ENCODE assay signal across 16 cellular contexts in the genomic region with DNA sequence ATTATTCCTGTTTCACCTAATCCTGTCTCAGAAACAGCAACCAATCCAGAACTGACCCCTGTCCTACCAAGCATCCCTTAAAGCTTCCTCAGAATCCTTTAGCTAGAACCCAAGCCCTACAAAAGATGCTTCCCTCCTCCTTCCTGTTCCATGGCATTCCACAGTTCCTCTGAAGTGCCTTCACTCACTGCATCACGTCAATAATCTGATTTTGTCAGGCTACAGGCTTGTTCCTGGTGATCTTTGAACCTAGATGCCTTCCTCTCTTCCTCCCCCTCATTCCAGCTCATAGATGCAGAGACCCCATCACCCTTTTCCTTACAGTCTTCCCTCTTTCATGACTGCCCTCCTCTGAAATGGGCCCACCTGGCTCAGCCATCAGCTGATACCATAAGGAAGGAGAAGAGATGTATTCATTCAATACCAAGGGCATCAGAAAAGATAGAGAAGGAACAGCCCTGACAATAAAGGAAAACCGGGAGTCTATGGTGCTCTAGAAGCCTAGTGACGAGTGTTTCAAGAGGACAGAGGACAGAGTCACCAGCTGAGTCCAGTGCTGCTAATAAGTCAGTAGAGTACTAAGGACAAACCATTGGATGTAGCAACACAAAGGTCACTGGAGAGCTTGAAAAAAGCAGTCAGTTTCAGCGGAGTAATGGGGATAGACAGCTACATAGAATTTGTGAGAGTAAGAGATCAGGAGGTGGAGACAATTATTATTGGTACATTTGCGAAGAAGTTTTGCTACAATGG.
"Had no signal": no experiment of that assay in that cellular context is flagged by ENCODE, and none has a peak within 500 bp of the region (broad histone marks: within the 10 kb centered on the region; RNA-seq: fewer than 3 reads in every experiment).

No MANE protein-coding gene starts in this region.

- H3K27me3 Mint-ChIP-seq: activated CD8-positive, alpha-beta T cell treated with anti-CD3 and anti-CD28 coated beads for 36 hours had no signal

- H3K4me3 ChIP-seq: mucosa of descending colon, pancreas, sigmoid colon had no signal

- H3K9me3 Mint-ChIP-seq: activated CD8-positive, alpha-beta T cell treated with anti-CD3 and anti-CD28 coated beads for 36 hours; activated naive CD4-positive, alpha-beta T cell treated with anti-CD3 and anti-CD28 coated beads, Interleukin-2, amount 50 U/mL, for 72 hours; natural killer cell; T-helper 2 cell treated with Interferon-gamma antibody and Interleukin-4, amounts not matched to agents 5 μg/mL and 100 μg/mL, for 36 hours; WTC11 had no signal

- ATAC-seq: activated CD8-positive, alpha-beta T cell treated with anti-CD3 and anti-CD28 coated beads for 36 hours; activated naive CD4-positive, alpha-beta T cell treated with anti-CD3 and anti-CD28 coated beads, Interleukin-2, amount 50 U/mL, for 72 hours; mucosa of descending colon; natural killer cell; pancreas; WTC11 had no signal

- H3K36me3 ChIP-seq: pancreas, sigmoid colon had no signal

- H3K27ac ChIP-seq: pancreas, sigmoid colon had no signal

- H3K27me3 ChIP-seq: pancreas, sigmoid colon had no signal

- H3K36me3 Mint-ChIP-seq: activated naive CD4-positive, alpha-beta T cell treated with anti-CD3 and anti-CD28 coated beads, Interleukin-2, amount 50 U/mL, for 72 hours; natural killer cell; WTC11 had no signal

- H3K4me3 Mint-ChIP-seq: activated CD8-positive, alpha-beta T cell treated with anti-CD3 and anti-CD28 coated beads for 36 hours; natural killer cell; T-helper 2 cell treated with Interferon-gamma antibody and Interleukin-4, amounts not matched to agents 5 μg/mL and 100 μg/mL, for 36 hours; WTC11 had no signal

- DNase-seq: activated CD4-positive, alpha-beta T cell treated with anti-CD3 and anti-CD28 coated beads for 4 hours; activated CD8-positive, alpha-beta T cell treated with anti-CD3 and anti-CD28 coated beads for 36 hours; activated effector memory CD4-positive, alpha-beta T cell treated with anti-CD3 and anti-CD28 coated beads, Interleukin-2, amount 50 U/mL, for 16 hours; activated T-cell treated with anti-CD3 and anti-CD28 coated beads, Interleukin-2, amount 50 U/mL, for 1 hour; amniotic stem cell; mesenchymal stem cell; mucosa of descending colon; natural killer cell; pancreas; sigmoid colon; stimulated activated CD4-positive, alpha-beta T cell treated with anti-CD3 and anti-CD28 coated beads, Interleukin-4, amount 100 ng/mL, for 24 hours; stimulated activated naive CD4-positive, alpha-beta T cell; SW 1271 had no signal

- H3K9me3 ChIP-seq: mucosa of descending colon, pancreas, sigmoid colon had no signal

- H3K4me1 ChIP-seq: pancreas, sigmoid colon had no signal

- H3K27ac Mint-ChIP-seq: activated CD8-positive, alpha-beta T cell treated with anti-CD3 and anti-CD28 coated beads for 36 hours; T-helper 2 cell treated with Interferon-gamma antibody and Interleukin-4, amounts not matched to agents 5 μg/mL and 100 μg/mL, for 36 hours; WTC11 had no signal
